ENCODE assay signal across 1 cellular context in the genomic region with DNA sequence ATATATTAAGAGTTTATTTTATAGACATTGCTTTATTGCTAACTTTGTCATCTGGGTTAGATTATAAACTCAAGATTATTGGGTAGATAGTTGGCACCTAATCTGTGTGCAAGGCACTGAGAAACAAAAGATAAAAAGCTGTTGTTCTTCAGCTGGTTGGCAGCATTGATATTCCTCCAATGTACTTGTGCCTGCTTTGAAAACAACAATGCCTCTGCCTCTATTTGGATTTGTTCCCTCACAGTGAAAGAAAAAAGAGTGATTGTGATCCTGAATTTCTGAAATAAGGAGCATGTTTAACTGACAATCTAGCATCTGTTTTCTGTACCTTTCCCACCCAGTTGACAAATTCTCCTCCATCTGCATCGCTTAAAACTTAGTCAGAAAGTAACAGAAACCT.
TF ChIP-seq lines count a peak whose summit lies in the region.

No MANE protein-coding gene starts in this region.

TF ChIP-seq in WTC11, 78 proteins besides CTCF, POLR2A, EP300 and RAD21 (continued from another document):
- TF ChIP-seq, protein P1, sequence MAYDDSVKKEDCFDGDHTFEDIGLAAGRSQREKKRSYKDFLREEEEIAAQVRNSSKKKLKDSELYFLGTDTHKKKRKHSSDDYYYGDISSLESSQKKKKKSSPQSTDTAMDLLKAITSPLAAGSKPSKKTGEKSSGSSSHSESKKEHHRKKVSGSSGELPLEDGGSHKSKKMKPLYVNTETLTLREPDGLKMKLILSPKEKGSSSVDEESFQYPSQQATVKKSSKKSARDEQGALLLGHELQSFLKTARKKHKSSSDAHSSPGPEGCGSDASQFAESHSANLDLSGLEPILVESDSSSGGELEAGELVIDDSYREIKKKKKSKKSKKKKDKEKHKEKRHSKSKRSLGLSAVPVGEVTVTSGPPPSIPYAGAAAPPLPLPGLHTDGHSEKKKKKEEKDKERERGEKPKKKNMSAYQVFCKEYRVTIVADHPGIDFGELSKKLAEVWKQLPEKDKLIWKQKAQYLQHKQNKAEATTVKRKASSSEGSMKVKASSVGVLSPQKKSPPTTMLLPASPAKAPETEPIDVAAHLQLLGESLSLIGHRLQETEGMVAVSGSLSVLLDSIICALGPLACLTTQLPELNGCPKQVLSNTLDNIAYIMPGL (CRISPR knock-in tag; IDR thresholded peaks at IDR 0.05), result no peak
- TF ChIP-seq, protein P2, sequence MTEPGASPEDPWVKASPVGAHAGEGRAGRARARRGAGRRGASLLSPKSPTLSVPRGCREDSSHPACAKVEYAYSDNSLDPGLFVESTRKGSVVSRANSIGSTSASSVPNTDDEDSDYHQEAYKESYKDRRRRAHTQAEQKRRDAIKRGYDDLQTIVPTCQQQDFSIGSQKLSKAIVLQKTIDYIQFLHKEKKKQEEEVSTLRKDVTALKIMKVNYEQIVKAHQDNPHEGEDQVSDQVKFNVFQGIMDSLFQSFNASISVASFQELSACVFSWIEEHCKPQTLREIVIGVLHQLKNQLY (CRISPR knock-in tag; IDR thresholded peaks at IDR 0.05), result no peak
- no peak for TF ChIP-seq GABPB1 (CRISPR knock-in tag; IDR thresholded peaks at IDR 0.05)
- no peak for TF ChIP-seq ZNF423 (CRISPR knock-in tag; IDR thresholded peaks at IDR 0.05)
- TF ChIP-seq, protein P3, sequence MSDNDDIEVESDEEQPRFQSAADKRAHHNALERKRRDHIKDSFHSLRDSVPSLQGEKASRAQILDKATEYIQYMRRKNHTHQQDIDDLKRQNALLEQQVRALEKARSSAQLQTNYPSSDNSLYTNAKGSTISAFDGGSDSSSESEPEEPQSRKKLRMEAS (CRISPR knock-in tag; IDR thresholded peaks at IDR 0.05), result no peak
- TF ChIP-seq FOXP1 (CRISPR knock-in tag; IDR thresholded peaks at IDR 0.05; ENCODE audit: borderline replicate concordance), result no peak
- TF ChIP-seq CREB1 (CRISPR knock-in tag; IDR thresholded peaks at IDR 0.05), result no peak
